In the genomic region with DNA sequence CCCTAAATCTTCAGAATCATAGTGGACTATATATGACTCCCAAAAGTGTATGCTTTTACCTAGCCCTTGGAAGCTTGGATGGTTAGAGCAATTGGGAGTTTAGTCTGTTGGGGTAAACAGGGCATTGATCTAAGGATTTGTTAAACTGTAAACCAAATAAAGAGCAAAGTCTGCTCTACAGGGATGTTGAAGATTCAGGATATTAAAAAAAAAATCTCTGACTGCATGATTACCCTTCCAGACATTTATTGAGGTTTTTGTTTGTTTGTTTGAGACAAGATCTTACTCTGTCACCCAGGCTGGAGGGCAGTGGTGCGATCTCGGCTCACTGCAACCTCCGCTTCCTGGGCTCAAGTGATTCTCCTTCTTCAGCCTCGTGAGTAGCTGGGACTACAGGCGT, we compare ENCODE assay signal across 20 cellular contexts. TPM values are rescaled to one million over a fixed set of nuclear protein-coding genes. Genes with fewer than 3 reads are reported as not detected.
DNase-seq lines count a peak whose midpoint lies in the region; ATAC-seq, FAIRE-seq and TF ChIP-seq lines count a peak whose summit lies in the region.
"Had no signal": no experiment of that assay in that cellular context is flagged by ENCODE, and none has a peak within 500 bp of the region (broad histone marks: within the 10 kb centered on the region; RNA-seq: fewer than 3 reads in every experiment).

No MANE protein-coding gene starts in this region.

- TF ChIP-seq CTCF in liver (IDR thresholded peaks at IDR 0.05; ENCODE audit: low read depth, low read length, missing input control) (no peak), HepG2 (CRISPR knock-in tag; IDR thresholded peaks at IDR 0.05) (no peak), neural progenitor cell (IDR thresholded peaks at IDR 0.05) (no peak)

- H3K36me3 ChIP-seq in liver (ENCODE audit: control insufficient read depth in 4 of 4, insufficient read depth in 3 of 4, low read depth in 1 of 4, low read length in 3 of 4) (no peaks in the 10 kb centered on the region), HepG2 (replicated peaks in 1 of 2; ENCODE audit: control insufficient read depth in 1 of 2, insufficient read depth in 2 of 2, low read length in 2 of 2) (no peaks in the 10 kb centered on the region), iPS-18a (ENCODE audit: control insufficient read depth, low read depth, low read length) (peaks cover 6% of the 10 kb centered on the region), neural progenitor cell (no peaks in the 10 kb centered on the region)
- H3K36me3 ChIP-seq: BLaER1 treated with 17β-estradiol and CSF1 and Interleukin-3, amounts not matched to agents 10 nM and 100 nM; SJSA1 had no signal

- in situ Hi-C loops in HepG2 (cut with HindIII; ENCODE audit: extremely low pct_ligation_motif_present, low pct_unique_long_range_greater_than_20kb), result no loop called here

- no peaks in the 10 kb centered on the region for H3K79me2 ChIP-seq in HepG2 (ENCODE audit: insufficient read depth, low read length)
- peaks cover 86% of the 10 kb centered on the region for H3K79me2 ChIP-seq in neural progenitor cell (ENCODE audit: low read depth)

- H3K4me3 ChIP-seq in liver (ENCODE audit: low read depth in 1 of 3, low read length in 3 of 3), result no peak overlapping the region
- no peak overlapping the region for H3K4me3 ChIP-seq in HepG2 (replicated peaks in 1 of 3; ENCODE audit: insufficient read depth in 1 of 3, low read depth in 2 of 3, low read length in 3 of 3)
- peak overlapping the region; percentile 16 for H3K4me3 ChIP-seq in iPS-18a (ENCODE audit: low read length)
- H3K4me3 ChIP-seq in neural progenitor cell, result peak overlapping the region; percentile 20
- H3K4me3 ChIP-seq: BLaER1 treated with 17β-estradiol and CSF1 and Interleukin-3, amounts not matched to agents 10 nM and 100 nM; SJSA1 had no signal

- BruUV-seq in HepG2 (replicated peaks; lab: Mats Ljungman, UMichigan), result no TSS peak

- no peaks in the 10 kb centered on the region for H3K27me3 ChIP-seq in liver (ENCODE audit: control insufficient read depth in 4 of 4, insufficient read depth in 4 of 4, low read length in 3 of 4)
- H3K27me3 ChIP-seq in HepG2 (ENCODE audit: control insufficient read depth in 1 of 2, insufficient read depth in 2 of 2, low read length in 2 of 2), result peaks cover 0 to 3% of the 10 kb centered on the region in 2 experiments; a peak in 1 of 5 replicates
- H3K27me3 ChIP-seq in iPS-18a (ENCODE audit: control insufficient read depth, insufficient read depth, low read length), result no peaks in the 10 kb centered on the region
- H3K27me3 ChIP-seq in neural progenitor cell, result no peaks in the 10 kb centered on the region
- H3K27me3 ChIP-seq: SJSA1 had no signal

- H3K4me1 ChIP-seq in liver (ENCODE audit: control insufficient read depth in 4 of 4, insufficient read depth in 4 of 4, low read length in 3 of 4), result peaks cover 2 to 23% (median 17%) of the 10 kb centered on the region in 4 donors
- H3K4me1 ChIP-seq in HepG2 (ENCODE audit: insufficient read depth, low read length), result no peaks in the 10 kb centered on the region
- H3K4me1 ChIP-seq in iPS-18a (ENCODE audit: control insufficient read depth, low read depth, low read length), result peaks cover 78% of the 10 kb centered on the region
- peaks cover 64% of the 10 kb centered on the region for H3K4me1 ChIP-seq in neural progenitor cell

- peak overlapping the region; percentile 83 for H3K4me3 Mint-ChIP-seq in neural progenitor cell

- no peak for ATAC-seq in HepG2
- ATAC-seq: activated CD4-positive, CD25-positive, alpha-beta regulatory T cell treated with anti-CD3 and anti-CD28 coated beads, Interleukin-2, amount 50 U/mL, for 24 hours had no signal

- H3K36me3 Mint-ChIP-seq in neural progenitor cell, result peaks cover 13% of the 10 kb centered on the region

- intact Hi-C loops in HepG2 (cut with micrococcal nuclease; ENCODE audit: unreplicated experiment), result no loop called here

- CTCF ChIA-PET in HepG2 (lab: Yijun Ruan, JAX; ENCODE audit: low intra/inter-chr PET ratio, low total read pairs), result no interaction called here

- FAIRE-seq in HepG2 (lab: Jason Lieb, UNC), result no peak
- FAIRE-seq: A204.1, G401.6, keratinocyte had no signal

- H3F3A ChIP-seq in neural progenitor cell (ENCODE audit: low read depth), result peaks cover 47% of the 10 kb centered on the region

- H3K4me1 Mint-ChIP-seq in neural progenitor cell, result peaks cover 80% of the 10 kb centered on the region

- H2AFZ ChIP-seq in HepG2 (ENCODE audit: low read length), result no peak overlapping the region
- no peak overlapping the region for H2AFZ ChIP-seq in neural progenitor cell (replicated peaks)

- peak overlapping the region; percentile 89 for H3K27ac Mint-ChIP-seq in neural progenitor cell

- TF ChIP-seq RAD21 in liver (IDR thresholded peaks at IDR 0.05), result no peak
- TF ChIP-seq RAD21 in HepG2 (CRISPR knock-in tag; IDR thresholded peaks at IDR 0.05), result no peak

- TF ChIP-seq POLR2A in HepG2 (IDR thresholded peaks at IDR 0.05; ENCODE audit: insufficient read depth in 1 of 2, low read depth in 2 of 2, low read length in 2 of 2), result no peak

- POLR2A ChIA-PET in HepG2 (lab: Yijun Ruan, JAX), result no interaction called here

- no peaks in the 10 kb centered on the region for H3K9me3 ChIP-seq in liver (ENCODE audit: control insufficient read depth in 4 of 4, low read length in 3 of 4)
- H3K9me3 ChIP-seq in HepG2 (ENCODE audit: low read length), result no peaks in the 10 kb centered on the region
- no peaks in the 10 kb centered on the region for H3K9me3 ChIP-seq in iPS-18a (ENCODE audit: control insufficient read depth, low read depth, low read length)
- H3K9me3 ChIP-seq in neural progenitor cell (ENCODE audit: low read depth), result no peaks in the 10 kb centered on the region
- H3K9me3 ChIP-seq: BLaER1 treated with 17β-estradiol and CSF1 and Interleukin-3, amounts not matched to agents 10 nM and 100 nM; SJSA1 had no signal

- DNase-seq in HepG2 (ENCODE audit: low spot score), result no peak
- DNase-seq in neural progenitor cell (ENCODE audit: low spot score), result no peak
- DNase-seq in T-helper 1 cell, result no peak
- no peak for DNase-seq in iPS-NIHi7 (ENCODE audit: extremely low spot score)
- no peak for DNase-seq in SHP77 (lab: John Stamatoyannopoulos, UW)
- no peak for DNase-seq in HuH-7 (ENCODE audit: low spot score)
- DNase-seq: caudate nucleus; DMS 273 treated with DMSO at 0.1 percent for 48 hours; effector CD4-positive, alpha-beta T cell; NCI-H1417 treated with DMSO at 0.1 percent for 48 hours; stimulated activated CD4-positive, alpha-beta T cell treated with anti-CD3 and anti-CD28 coated beads, Interleukin-4, amount 100 ng/mL, for 24 hours had no signal

- H3K9ac ChIP-seq in liver (ENCODE audit: low read depth in 1 of 2, low read length in 2 of 2) (no peak overlapping the region), HepG2 (ENCODE audit: insufficient read depth, low read depth, low read length) (no peak overlapping the region), iPS-18a (ENCODE audit: low read length) (no peak overlapping the region), neural progenitor cell (no peak overlapping the region)
- H3K9ac ChIP-seq: BLaER1 treated with 17β-estradiol and CSF1 and Interleukin-3, amounts not matched to agents 10 nM and 100 nM had no signal

- 35% methylated on average over 5 of the region's 5 CpGs for WGBS in liver
- WGBS in HepG2 (ENCODE audit: low lambda C conversion rate), result 43% methylated on average over 5 of the region's 5 CpGs

- H3K27me3 Mint-ChIP-seq in neural progenitor cell (ENCODE audit: insufficient read depth, low read depth), result no peaks in the 10 kb centered on the region

- H3K4me2 ChIP-seq in HepG2 (ENCODE audit: low read depth, low read length) (no peak overlapping the region), neural progenitor cell (peak overlapping the region; percentile 78)
- H3K4me2 ChIP-seq: BLaER1 treated with 17β-estradiol and CSF1 and Interleukin-3, amounts not matched to agents 10 nM and 100 nM had no signal

- no peaks in the 10 kb centered on the region for H4K20me1 ChIP-seq in HepG2 (ENCODE audit: insufficient read depth, low read length)
- H4K20me1 ChIP-seq in neural progenitor cell (ENCODE audit: low read depth), result peaks cover 88% of the 10 kb centered on the region
- H4K20me1 ChIP-seq: BLaER1 treated with 17β-estradiol and CSF1 and Interleukin-3, amounts not matched to agents 10 nM and 100 nM had no signal

- H3K27ac ChIP-seq in liver (ENCODE audit: low read depth in 1 of 2, low read length in 2 of 2) (peak overlapping the region in 1 of 2 donors; percentile 38), HepG2 (ENCODE audit: extremely low read length, insufficient read depth, low read length) (no peak overlapping the region), iPS-18a (ENCODE audit: low read length) (peak overlapping the region; percentile 45), neural progenitor cell (no peak overlapping the region)
- H3K27ac ChIP-seq: BLaER1 treated with 17β-estradiol and CSF1 and Interleukin-3, amounts not matched to agents 10 nM and 100 nM; SJSA1 had no signal

- TF ChIP-seq EP300 in HepG2 (IDR thresholded peaks at IDR 0.05; ENCODE audit: low read depth in 2 of 2, low read length in 2 of 2) (no peak), HepG2 (CRISPR knock-in tag; IDR thresholded peaks at IDR 0.05; ENCODE audit: borderline replicate concordance) (no peak)

- no peaks in the 10 kb centered on the region for H3K9me3 Mint-ChIP-seq in neural progenitor cell

RNA-seq across cellular contexts. Expression of gene PBX1, which starts 31.6 kb away (rescaled TPM):
- total RNA-seq in liver, result 10 to 100 TPM in 1 of 2 donors, 1 to 10 TPM in 1; 7.6 to 17.3 TPM
- 1 to 10 TPM; 2.2 to 2.5 TPM for polyA plus RNA-seq in liver
- total RNA-seq in HepG2 (2016; rRNA removed; fragmentation: Illumina TruSeq; extraction: Trizol), result not detected in 2 replicates
- total RNA-seq in HepG2 (2016; cell fraction: cytosol; rRNA removed; fragmentation: Illumina TruSeq; extraction: Trizol; ENCODE audit: low read depth), result not detected in 2 replicates
- total RNA-seq in HepG2 (2016; cell fraction: insoluble cytoplasmic fraction; rRNA removed; fragmentation: Illumina TruSeq; extraction: Trizol), result not detected in 2 replicates
- total RNA-seq in HepG2 (2016; cell fraction: membrane; rRNA removed; fragmentation: Illumina TruSeq; extraction: Trizol), result 0.03 TPM in 1 of 2 replicates, not detected in the other
- total RNA-seq in HepG2 (2016; cell fraction: nucleus; rRNA removed; fragmentation: Illumina TruSeq; extraction: Trizol), result not detected in 2 replicates
- 0.24 TPM in 1 of 2 replicates, not detected in the other for polyA plus RNA-seq in HepG2 (2011; rRNA removed)
- polyA plus RNA-seq in HepG2 (2011; cell fraction: cytosol; rRNA removed), result under 0.01 and 0.01 TPM in 2 replicates
- not detected in 2 replicates for polyA plus RNA-seq in HepG2 (2011; cell fraction: nucleus; rRNA removed)
- polyA plus RNA-seq in HepG2 (2012), result 0.03 and 0.09 TPM in 2 replicates
- 0.08 TPM in 1 of 2 replicates, not detected in the other for polyA plus RNA-seq in HepG2 (2016; cell fraction: cytosol; fragmentation: Illumina TruSeq; extraction: Trizol; ENCODE audit: low read depth)
- polyA plus RNA-seq in HepG2 (2016; cell fraction: insoluble cytoplasmic fraction; fragmentation: Illumina TruSeq; extraction: Trizol; ENCODE audit: low read depth), result 0.15 TPM in 1 of 2 replicates, not detected in the other
- 0.18 TPM in 1 of 2 replicates, not detected in the other for polyA plus RNA-seq in HepG2 (2016; cell fraction: membrane; fragmentation: Illumina TruSeq; extraction: Trizol; ENCODE audit: low read depth)
- polyA plus RNA-seq in HepG2 (2016; cell fraction: nucleus; fragmentation: Illumina TruSeq; extraction: Trizol; ENCODE audit: insufficient read depth, low read depth), result not detected in 2 replicates
- 68.0 TPM in 1 of 2 replicates, not detected in the other for polyA minus RNA-seq in HepG2 (2011; rRNA and poly(A)+ RNA removed; ENCODE audit: low replicate concordance)
- polyA minus RNA-seq in HepG2 (2011; cell fraction: cytosol; rRNA and poly(A)+ RNA removed), result 0.30 TPM in 1 of 2 replicates, not detected in the other
- 0.12 and 0.13 TPM in 2 replicates for polyA minus RNA-seq in HepG2 (2011; cell fraction: nucleus; rRNA and poly(A)+ RNA removed)
- total RNA-seq in neural progenitor cell (ENCODE audit: low replicate concordance), result 75.0 and 91.1 TPM in 2 replicates
- total RNA-seq: activated CD8-positive, alpha-beta memory T cell treated with anti-CD3 and anti-CD28 coated beads for 36 hours had no signal

Comparison
In these comparisons a context has a peak if more than half of its experiments do, and no peak if none do; other contexts are left out.
1. RNA of gene PBX1, which starts 31.6 kb away (total RNA-seq): 75.0 to 91.1 TPM in neural progenitor cell and 7.6 to 17.3 TPM in liver; 0.03 TPM in HepG2; every median in the first group is over 4 times any median in the second.
2. H3K4me3 ChIP-seq: peak in iPS-18a (single experiment) and neural progenitor cell (single experiment); none in liver (0 of 3) and HepG2 (0 of 3).